Comparison of ENCODE assay signal across 29 cellular contexts in the genomic region with DNA sequence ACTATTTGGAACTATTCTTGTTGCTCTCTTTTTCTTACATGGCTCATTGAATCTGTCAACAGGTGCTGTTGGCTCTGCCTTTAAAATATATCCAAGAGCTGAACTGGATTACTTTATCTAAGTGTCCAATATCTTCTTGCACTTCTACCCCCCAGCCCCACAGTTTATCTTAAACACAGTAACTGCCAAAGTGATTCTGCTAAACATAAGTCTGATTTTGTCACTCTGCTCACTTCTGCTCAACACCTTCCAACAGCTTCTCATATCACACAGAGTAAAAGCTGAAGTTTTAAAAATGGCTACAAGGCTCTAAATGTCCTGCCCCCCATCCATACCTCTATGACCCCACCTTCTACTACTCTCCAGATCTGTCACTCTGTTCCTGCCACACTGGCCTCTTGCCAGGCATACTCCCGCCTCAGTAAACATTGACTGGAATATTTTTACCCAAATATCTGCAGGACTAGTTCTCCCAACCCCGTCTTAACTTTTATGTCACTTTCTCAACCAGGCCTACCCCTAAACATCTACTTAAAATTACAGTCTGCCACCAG.
"Had no signal": no experiment of that assay in that cellular context is flagged by ENCODE, and none has a peak within 500 bp of the region (broad histone marks: within the 10 kb centered on the region; RNA-seq: fewer than 3 reads in every experiment).

No MANE protein-coding gene starts in this region.

- H3K9me3 ChIP-seq: mucosa of descending colon, neutrophil, ovary, psoas muscle, testis, tibial artery had no signal

- DNase-seq: dermis blood vessel endothelial cell; effector memory CD8-positive, alpha-beta T cell; hypothalamus; immature natural killer cell; islet precursor cell; left ventricle myocardium superior; lower lobe of right lung; mucosa of descending colon; naive B cell; ovary; posterior cingulate gyrus; psoas muscle; right cardiac atrium; sigmoid colon; stimulated activated CD4-positive, alpha-beta T cell treated with anti-CD3 and anti-CD28 coated beads, Interleukin-2, amount 100 ng/mL, for 24 hours; stimulated activated CD4-positive, alpha-beta T cell treated with anti-CD3 and anti-CD28 coated beads, Interleukin-4, amount 100 ng/mL, for 24 hours; stimulated activated naive CD8-positive, alpha-beta T cell treated with anti-CD3 and anti-CD28 coated beads, Interleukin-15, Interleukin-2, amounts not matched to agents 100 U/mL and 50 U/mL, for 24 hours; substantia nigra; testis; tibial artery had no signal

- H3K27me3 Mint-ChIP-seq: effector memory CD8-positive, alpha-beta T cell; naive B cell; natural killer cell treated with Interleukin-12 subunit alpha and Interleukin-12 subunit beta and Interleukin-15 and Interleukin-18, amount 100 ng/mL, for 72 hours; type B pancreatic cell had no signal

- H3K4me1 ChIP-seq: lower lobe of right lung, psoas muscle, sigmoid colon, testis, tibial artery had no signal

- FAIRE-seq: endometrium, frontal cortex had no signal

- H3K27me3 ChIP-seq: neutrophil, ovary, sigmoid colon, testis, tibial artery had no signal

- H3K36me3 ChIP-seq: lower lobe of right lung, neutrophil, ovary, sigmoid colon, tibial artery had no signal

- H3K27ac ChIP-seq: coronary artery, lower lobe of right lung, neutrophil, ovary, psoas muscle, sigmoid colon, testis, tibial artery had no signal

- H3K36me3 Mint-ChIP-seq: immature natural killer cell; mesothelial cell of epicardium; naive B cell; natural killer cell treated with Interleukin-12 subunit alpha and Interleukin-12 subunit beta and Interleukin-15 and Interleukin-18, amount 100 ng/mL, for 72 hours; stimulated activated effector memory CD8-positive, alpha-beta T cell treated with anti-CD3 and anti-CD28 coated beads, Interleukin-12 subunit alpha, Interleukin-12 subunit beta, amount 100 ng/mL, for 72 hours; type B pancreatic cell had no signal

- H3K27ac Mint-ChIP-seq: effector memory CD8-positive, alpha-beta T cell; immature natural killer cell; mesothelial cell of epicardium; naive B cell; natural killer cell treated with Interleukin-12 subunit alpha and Interleukin-12 subunit beta and Interleukin-15 and Interleukin-18, amount 100 ng/mL, for 72 hours; stimulated activated effector memory CD8-positive, alpha-beta T cell treated with anti-CD3 and anti-CD28 coated beads, Interleukin-12 subunit alpha, Interleukin-12 subunit beta, amount 100 ng/mL, for 72 hours; type B pancreatic cell had no signal

- H3K4me3 Mint-ChIP-seq: effector memory CD8-positive, alpha-beta T cell; immature natural killer cell; mesothelial cell of epicardium; naive B cell; natural killer cell treated with Interleukin-12 subunit alpha and Interleukin-12 subunit beta and Interleukin-15 and Interleukin-18, amount 100 ng/mL, for 72 hours; neural crest cell; stimulated activated effector memory CD8-positive, alpha-beta T cell treated with anti-CD3 and anti-CD28 coated beads, Interleukin-12 subunit alpha, Interleukin-12 subunit beta, amount 100 ng/mL, for 72 hours; type B pancreatic cell had no signal

- H3K4me1 Mint-ChIP-seq: immature natural killer cell; naive B cell; neural crest cell; stimulated activated effector memory CD8-positive, alpha-beta T cell treated with anti-CD3 and anti-CD28 coated beads, Interleukin-12 subunit alpha, Interleukin-12 subunit beta, amount 100 ng/mL, for 72 hours had no signal

- H3K4me3 ChIP-seq: coronary artery, lower lobe of right lung, mucosa of descending colon, ovary, psoas muscle, sigmoid colon, testis, tibial artery had no signal
